Comparison of ENCODE assay signal across 1 cellular context in genomic region chr1:1063261-1063944, GRCh38.
TF ChIP-seq lines count a peak whose summit lies in the region.

No MANE protein-coding gene starts in this region.

TF ChIP-seq in K562, 482 proteins besides CTCF, POLR2A, EP300 and RAD21 (continued from another document and continues in another):
- TF ChIP-seq MAX (CRISPR knock-in tag; IDR thresholded peaks at IDR 0.05) (no peak), RHOXF2B (CRISPR knock-in tag; conservative IDR thresholded peaks at IDR 0.05) (no peak), POLR2AphosphoS5 (IDR thresholded peaks at IDR 0.05; ENCODE audit: control insufficient read depth, insufficient read depth, low read depth, low read length) (no peak), ZNF696 (CRISPR knock-in tag; conservative IDR thresholded peaks at IDR 0.05) (no peak), CTCFL (IDR thresholded peaks at IDR 0.05; ENCODE audit: borderline replicate concordance, insufficient read depth, low read depth, low read length, poor library complexity, severe bottlenecking) (no peak), TCFL5 (CRISPR knock-in tag; conservative IDR thresholded peaks at IDR 0.05) (no peak), CREB5 (CRISPR knock-in tag; IDR thresholded peaks at IDR 0.05) (no peak), ZNF253 (CRISPR knock-in tag; conservative IDR thresholded peaks at IDR 0.05) (no peak), AFF1 (IDR thresholded peaks at IDR 0.05; ENCODE audit: low read depth in 1 of 2, partially characterized antibody in 2 of 2) (no peak), SMARCA4 (IDR thresholded peaks at IDR 0.05) (no peak), HDGF (IDR thresholded peaks at IDR 0.05) (0 out of 2 replicates have a peak, but pooled peaks have one; percentile 19), E2F4 (CRISPR knock-in tag; IDR thresholded peaks at IDR 0.05; ENCODE audit: low read depth) (0 out of 2 replicates have a peak, but pooled peaks have one; percentile 7), SNIP1 (IDR thresholded peaks at IDR 0.05; ENCODE audit: low read depth) (no peak), ZNF592 (IDR thresholded peaks at IDR 0.05) (no peak), YBX1 (IDR thresholded peaks at IDR 0.05) (no peak), HCFC1 (IDR thresholded peaks at IDR 0.05; ENCODE audit: low read depth, low read length) (no peak), RREB1 (CRISPR knock-in tag; IDR thresholded peaks at IDR 0.05) (0 out of 2 replicates have a peak, but pooled peaks have one; percentile 80), GTF2A2 (tag; IDR thresholded peaks at IDR 0.05) (no peak), ZNF707 (CRISPR knock-in tag; conservative IDR thresholded peaks at IDR 0.05) (no peak), ZNF444 (CRISPR knock-in tag; IDR thresholded peaks at IDR 0.05) (no peak), PHF21A (IDR thresholded peaks at IDR 0.05; ENCODE audit: borderline replicate concordance, low read depth) (no peak), POLR2B (IDR thresholded peaks at IDR 0.05; ENCODE audit: low read depth, partially characterized antibody) (no peak), ZNF134 (CRISPR knock-in tag; conservative IDR thresholded peaks at IDR 0.05) (no peak), CTBP1 (IDR thresholded peaks at IDR 0.05; ENCODE audit: borderline replicate concordance) (no peak), FUS (optimal IDR thresholded peaks at IDR 0.05; ENCODE audit: low read depth, low read length) (no peak)
